8 cellular contexts compared by ENCODE assay signal in genomic region chr12:122265433-122265832, GRCh38. TPM values are rescaled to one million over a fixed set of nuclear protein-coding genes. Genes with fewer than 3 reads are reported as not detected.
DNase-seq lines count a peak whose midpoint lies in the region; ATAC-seq, FAIRE-seq and TF ChIP-seq lines count a peak whose summit lies in the region.

No MANE protein-coding gene starts in this region.

- no peak for TF ChIP-seq POLR2A in right lobe of liver (IDR thresholded peaks at IDR 0.05)
- TF ChIP-seq POLR2A in vagina (IDR thresholded peaks at IDR 0.05) = no peak

- peaks cover 0 to 22% (median 16%) of the 10 kb centered on the region in 9 donors for H3K4me1 ChIP-seq in heart right ventricle
- peaks cover 0 to 11% (median 5%) of the 10 kb centered on the region in 4 donors for H3K4me1 ChIP-seq in right lobe of liver
- peaks cover 19% of the 10 kb centered on the region for H3K4me1 ChIP-seq in vagina

- no peak for FAIRE-seq in RCC 7860 (lab: Jason Lieb, UNC)

- WGBS in heart right ventricle, 2 donors = 39 to 40% methylated on average over 3 of the region's 3 CpGs
- WGBS in right lobe of liver (ENCODE audit: insufficient coverage, low coverage, low lambda C conversion rate, missing lambda C conversion rate) = 37% methylated on average over 3 of the region's 3 CpGs

- peak overlapping the region; percentile 96 for H3K4me3 Mint-ChIP-seq in activated naive CD8-positive, alpha-beta T cell treated with anti-CD3 and anti-CD28 coated beads, Interleukin-2, amount 50 U/mL, for 24 hours

- DNase-seq in heart right ventricle (no peak), left ventricle myocardium superior (no peak), right lobe of liver (no peak), vagina (ENCODE audit: extremely low spot score in 2 of 2) (no peak), NOMO-1 (lab: John Stamatoyannopoulos, UW; ENCODE audit: unreplicated experiment in 2 of 2) (no peak), RCC 7860 (ENCODE audit: low spot score) (no peak)
- no peak for DNase-seq in activated naive CD8-positive, alpha-beta T cell treated with anti-CD3 and anti-CD28 coated beads, Interleukin-2, amount 50 U/mL, for 24 hours

- H3K27me3 ChIP-seq in heart right ventricle (no peaks in the 10 kb centered on the region), right lobe of liver (no peaks in the 10 kb centered on the region), vagina (no peaks in the 10 kb centered on the region)

- H3K9me3 Mint-ChIP-seq in activated naive CD8-positive, alpha-beta T cell treated with anti-CD3 and anti-CD28 coated beads, Interleukin-2, amount 50 U/mL, for 24 hours = no peaks in the 10 kb centered on the region

- TF ChIP-seq CTCF in heart right ventricle (IDR thresholded peaks at IDR 0.05) (no peak), right lobe of liver (IDR thresholded peaks at IDR 0.05) (no peak), vagina (IDR thresholded peaks at IDR 0.05) (no peak)

- H3K27ac Mint-ChIP-seq in activated naive CD8-positive, alpha-beta T cell treated with anti-CD3 and anti-CD28 coated beads, Interleukin-2, amount 50 U/mL, for 24 hours = peak overlapping the region; percentile 99

- H3K27me3 Mint-ChIP-seq in activated naive CD8-positive, alpha-beta T cell treated with anti-CD3 and anti-CD28 coated beads, Interleukin-2, amount 50 U/mL, for 24 hours = peaks cover 3% of the 10 kb centered on the region

- peaks cover 22% of the 10 kb centered on the region for H3K36me3 Mint-ChIP-seq in activated naive CD8-positive, alpha-beta T cell treated with anti-CD3 and anti-CD28 coated beads, Interleukin-2, amount 50 U/mL, for 24 hours (ENCODE audit: low read depth)

- no peak for ATAC-seq in heart right ventricle
- ATAC-seq in left ventricle myocardium superior = no peak
- ATAC-seq in activated naive CD8-positive, alpha-beta T cell treated with anti-CD3 and anti-CD28 coated beads, Interleukin-2, amount 50 U/mL, for 24 hours = no peak
- ATAC-seq in right lobe of liver = no peak
- ATAC-seq in GM19328 (IDR thresholded peaks at IDR 0.05; ENCODE audit: unreplicated experiment) = no peak

- H3K4me1 Mint-ChIP-seq in activated naive CD8-positive, alpha-beta T cell treated with anti-CD3 and anti-CD28 coated beads, Interleukin-2, amount 50 U/mL, for 24 hours = peaks cover 28% of the 10 kb centered on the region

- H3K36me3 ChIP-seq in heart right ventricle (peaks cover 0 to 47% (median 23%) of the 10 kb centered on the region in 9 donors), right lobe of liver (peaks cover 0 to 22% (median 13%) of the 10 kb centered on the region in 4 donors), vagina (peaks cover 0 to 26% of the 10 kb centered on the region in 2 donors)

- intact Hi-C loops in heart right ventricle (cut with DNase I) = no loop called here
- intact Hi-C loops in left ventricle myocardium superior (cut with micrococcal nuclease) = no loop called here
- intact Hi-C loops in right lobe of liver (cut with DNase I) = no loop called here
- intact Hi-C loops in vagina (cut with DNase I) = no loop called here

- H3K27ac ChIP-seq in heart right ventricle (peak overlapping the region in 9 of 10 donors; percentile 82 to 92 (median 86)), right lobe of liver (peak overlapping the region; percentile 61 to 87 (median 84)), vagina (peak overlapping the region; percentile 84)

- H3K9me3 ChIP-seq in heart right ventricle (no peaks in the 10 kb centered on the region), right lobe of liver (no peaks in the 10 kb centered on the region), vagina (no peaks in the 10 kb centered on the region)

- H3K4me3 ChIP-seq in heart right ventricle = peak overlapping the region; percentile 72 to 90 (median 84)
- peak overlapping the region; percentile 87 to 98 (median 97) for H3K4me3 ChIP-seq in right lobe of liver
- peak overlapping the region; percentile 80 to 88 for H3K4me3 ChIP-seq in vagina

RNA-seq across cellular contexts. Expression of gene VPS33A, which starts 0.9 kb away (rescaled TPM):
- total RNA-seq in heart right ventricle (10 to 100 TPM in 9 of 10 donors, 1 to 10 TPM in 1; 9.5 to 17.3 (median 13.0) TPM), left ventricle myocardium superior (10.9 TPM), right lobe of liver (10 to 100 TPM in 4 of 6 experiments, 1 to 10 TPM in 2; 8.5 to 14.7 (median 11.6) TPM), vagina (11.0 TPM)
- 1 to 10 TPM; 4.5 to 7.3 TPM for polyA plus RNA-seq in heart right ventricle

RNA-seq across cellular contexts. Expression of gene DIABLO, which starts 39.6 kb away (rescaled TPM):
- total RNA-seq in heart right ventricle = 10 to 100 TPM; 25.7 to 35.2 (median 32.8) TPM
- 10 to 100 TPM; 18.1 to 68.6 TPM for polyA plus RNA-seq in heart right ventricle
- 30.4 TPM for total RNA-seq in left ventricle myocardium superior
- 10 to 100 TPM; 21.0 to 41.0 (median 24.1) TPM for total RNA-seq in right lobe of liver
- 47.9 TPM for total RNA-seq in vagina
